Comparison of ENCODE assay signal across 1 cellular context in genomic region chrX:130165703-130166502, GRCh38.
A peak's percentile ranks its signal among the peaks of the same experiment; 100 is the strongest.
TF ChIP-seq lines count a peak whose summit lies in the region.

Gene AIFM1 (minus strand): TSS chrX:130165841. CDS start chrX:130165656, 185 bp downstream.

TF ChIP-seq in WTC11, 78 proteins besides CTCF, POLR2A, EP300 and RAD21 (continued from another document):
- TF ChIP-seq IRF1 (CRISPR knock-in tag; IDR thresholded peaks at IDR 0.05) (no peak), NFYB (CRISPR knock-in tag; conservative IDR thresholded peaks at IDR 0.05; ENCODE audit: low read depth) (peak; percentile 44; the same call in 1 of the 2 replicates), ZNF232 (CRISPR knock-in tag; IDR thresholded peaks at IDR 0.05) (no peak), STAT6 (CRISPR knock-in tag; conservative IDR thresholded peaks at IDR 0.05; ENCODE audit: low read depth) (no peak), AR (CRISPR knock-in tag; IDR thresholded peaks at IDR 0.05) (no peak), ZNF263 (CRISPR knock-in tag; IDR thresholded peaks at IDR 0.05; ENCODE audit: low read depth) (no peak), TP53 (CRISPR knock-in tag; IDR thresholded peaks at IDR 0.05) (no peak), OVOL2 (CRISPR knock-in tag; IDR thresholded peaks at IDR 0.05; ENCODE audit: borderline replicate concordance) (no peak), ZNF671 (CRISPR knock-in tag; IDR thresholded peaks at IDR 0.05) (no peak), USF1 (CRISPR knock-in tag; IDR thresholded peaks at IDR 0.05) (no peak), JUN (CRISPR knock-in tag; IDR thresholded peaks at IDR 0.05) (no peak), NR2C2 (CRISPR knock-in tag; IDR thresholded peaks at IDR 0.05) (no peak), GABPB1 (CRISPR knock-in tag; IDR thresholded peaks at IDR 0.05) (no peak), ZNF423 (CRISPR knock-in tag; IDR thresholded peaks at IDR 0.05) (no peak), ERG (CRISPR knock-in tag; IDR thresholded peaks at IDR 0.05) (no peak), KAT7 (CRISPR knock-in tag; IDR thresholded peaks at IDR 0.05; ENCODE audit: borderline replicate concordance) (no peak), ATF1 (CRISPR knock-in tag; IDR thresholded peaks at IDR 0.05) (no peak), SMAD3 (CRISPR knock-in tag; IDR thresholded peaks at IDR 0.05; ENCODE audit: borderline replicate concordance) (no peak), ARID4B (CRISPR knock-in tag; IDR thresholded peaks at IDR 0.05; ENCODE audit: borderline replicate concordance) (0 out of 2 replicates have a peak, but pooled peaks have one; percentile 7), RELA (CRISPR knock-in tag; IDR thresholded peaks at IDR 0.05; ENCODE audit: borderline replicate concordance) (no peak), MXD4 (CRISPR knock-in tag; IDR thresholded peaks at IDR 0.05; ENCODE audit: borderline replicate concordance) (no peak), MLX (CRISPR knock-in tag; IDR thresholded peaks at IDR 0.05) (no peak), PRRX2 (CRISPR knock-in tag; IDR thresholded peaks at IDR 0.05) (no peak), TEAD1 (CRISPR knock-in tag; IDR thresholded peaks at IDR 0.05) (no peak), ZNF425 (CRISPR knock-in tag; conservative IDR thresholded peaks at IDR 0.05) (no peak), MYBL2 (CRISPR knock-in tag; IDR thresholded peaks at IDR 0.05) (no peak), PRDM15 (CRISPR knock-in tag; IDR thresholded peaks at IDR 0.05) (peak; percentile 98), SOX15 (CRISPR knock-in tag; IDR thresholded peaks at IDR 0.05) (no peak)
